ENCODE assay signal across 3 cellular contexts in the genomic region with DNA sequence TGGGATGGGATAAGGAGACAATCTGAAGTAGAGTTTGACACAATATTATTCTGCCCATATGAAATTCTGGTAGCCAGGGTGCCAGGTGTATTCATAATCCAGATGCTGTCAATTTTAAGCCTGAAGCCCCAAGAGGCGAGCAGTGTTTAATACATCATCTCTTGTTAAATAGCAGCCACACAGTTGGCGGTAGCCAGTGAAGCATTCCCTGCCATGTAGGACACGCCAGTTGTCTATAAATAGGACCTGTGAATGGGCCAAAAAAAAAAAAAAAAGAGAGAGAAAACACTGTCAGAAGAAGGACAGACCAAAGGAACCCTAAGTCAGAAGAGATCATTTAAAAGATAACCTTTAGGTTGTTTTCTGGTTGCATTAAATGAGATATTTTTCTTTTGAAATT. TPM values are rescaled to one million over a fixed set of nuclear protein-coding genes. Genes with fewer than 3 reads are reported as not detected.
"Had no signal": no experiment of that assay in that cellular context is flagged by ENCODE, and none has a peak within 500 bp of the region (broad histone marks: within the 10 kb centered on the region; RNA-seq: fewer than 3 reads in every experiment).

No MANE protein-coding gene starts in this region.

RNA-seq across cellular contexts. Expression of a gene that starts 33.0 kb away (rescaled TPM):
- total RNA-seq: ascending aorta, astrocyte, cardiac muscle cell had no signal
